8 cellular contexts compared by ENCODE assay signal in the genomic region with DNA sequence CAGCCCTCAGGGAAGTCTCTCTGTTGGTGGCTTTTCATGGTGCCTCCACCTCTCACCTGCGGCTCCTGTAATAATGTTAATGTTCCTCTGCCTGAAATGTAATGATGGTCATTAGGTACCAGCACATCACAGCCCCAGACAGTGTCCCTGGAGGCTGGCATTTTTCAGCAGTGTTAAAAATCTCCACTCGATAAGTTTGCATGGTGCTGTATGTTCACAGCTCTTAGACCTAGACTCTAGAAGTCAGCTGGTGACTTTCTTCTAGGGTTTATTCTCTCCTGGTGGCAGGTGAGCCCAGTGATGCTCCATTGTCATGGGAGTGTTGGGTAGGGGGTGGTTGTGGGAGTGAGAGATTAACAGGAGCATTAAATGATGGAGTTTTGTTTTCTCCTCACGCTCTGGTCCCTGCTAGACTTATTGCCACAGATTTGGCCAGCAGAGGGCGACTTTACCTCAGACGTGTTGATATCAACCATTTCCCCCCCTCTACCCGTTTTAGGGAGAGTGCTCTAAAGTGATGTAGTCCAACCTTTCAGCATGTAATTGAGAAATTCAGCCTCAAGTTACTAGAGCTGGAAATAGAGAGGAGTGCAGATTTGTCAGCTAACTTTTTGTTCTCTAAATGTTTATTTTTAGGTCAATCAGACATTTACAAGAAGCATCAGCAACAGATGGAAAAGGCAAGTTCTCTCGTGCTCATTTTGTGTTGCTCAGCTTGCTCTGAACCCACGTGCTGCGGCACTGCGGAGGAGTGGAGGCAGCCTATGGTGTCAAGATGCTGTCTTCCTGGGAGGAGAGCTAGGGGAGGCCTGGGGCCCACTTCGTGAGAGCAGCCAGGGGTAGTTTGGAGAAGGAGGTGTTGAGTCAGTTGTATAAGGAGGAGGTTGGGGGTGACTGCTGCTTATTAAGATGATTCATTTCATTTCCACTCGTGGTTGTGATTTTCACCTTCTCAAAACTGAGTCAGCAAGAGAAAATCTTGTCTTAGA. TPM values are rescaled to one million over a fixed set of nuclear protein-coding genes. Genes with fewer than 3 reads are reported as not detected.
DNase-seq lines count a peak whose midpoint lies in the region; ATAC-seq and TF ChIP-seq lines count a peak whose summit lies in the region.

No MANE protein-coding gene starts in this region.

- H3K36me3 ChIP-seq in A673 (ENCODE audit: insufficient read depth, low read length, poor library complexity, severe bottlenecking) = peaks cover 28% of the 10 kb centered on the region
- H3K36me3 ChIP-seq in kidney epithelial cell (ENCODE audit: control insufficient read depth, insufficient read depth, low read length) = no peaks in the 10 kb centered on the region

- intact Hi-C loops in A673 (cut with micrococcal nuclease; ENCODE audit: unreplicated experiment) = loop anchor here (2.0 to 5.0 kb wide), 2 partner anchors 225 to 236 kb away; no protein-coding TSS in a partner anchor

- POLR2A ChIA-PET in A673 (lab: Charles Lee; ENCODE audit: low non-redundant PET) = no interaction called here

- CTCF ChIA-PET in A673 (lab: Charles Lee) = no interaction called here

- DNase-seq in A673 (ENCODE audit: low spot score) = peak; percentile 87
- DNase-seq in GM19238 (ENCODE audit: insufficient read length, low spot score) = peak; percentile 50
- peak; percentile 84 for DNase-seq in NCI-H2196 (lab: John Stamatoyannopoulos, UW; ENCODE audit: unreplicated experiment)
- peak in 58 of 61 donors; percentile 25 to 93 (median 62) for DNase-seq in caudate nucleus (lab: John Stamatoyannopoulos, UW)
- no peak for DNase-seq in kidney epithelial cell (ENCODE audit: low read depth)
- DNase-seq in stimulated activated CD4-positive, alpha-beta T cell treated with anti-CD3 and anti-CD28 coated beads, Interleukin-1b, Interleukin-23, amount 100 ng/mL, for 4 hours (ENCODE audit: low read depth in 2 of 2) = peak; percentile 77 to 85

- TF ChIP-seq CTCF in A673 (conservative IDR thresholded peaks at IDR 0.05; ENCODE audit: low read depth, low read length) (peak; percentile 93), kidney epithelial cell (IDR thresholded peaks at IDR 0.05; ENCODE audit: insufficient read depth, low read length, poor library complexity, severe bottlenecking) (peak; percentile 74)

- H3K27ac ChIP-seq in A673 (ENCODE audit: low read depth, low read length, poor library complexity, severe bottlenecking) (no peak overlapping the region), caudate nucleus (ENCODE audit: low read depth, low read length) (no peak overlapping the region)

- no TSS peak for BruUV-seq in A673 (replicated peaks; lab: Mats Ljungman, UMichigan)

- H3K4me1 ChIP-seq in A673 (ENCODE audit: insufficient read depth, low read length, poor library complexity, severe bottlenecking) = no peaks in the 10 kb centered on the region

- no peak overlapping the region for H3K4me3 ChIP-seq in A673 (ENCODE audit: low read depth, low read length, poor library complexity, severe bottlenecking)
- no peak overlapping the region for H3K4me3 ChIP-seq in kidney epithelial cell (ENCODE audit: low read depth, low read length)

- ATAC-seq in activated CD4-positive, CD25-positive, alpha-beta regulatory T cell treated with anti-CD3 and anti-CD28 coated beads, Interleukin-2, amount 50 U/mL, for 24 hours = peak; percentile 93
- no peak for ATAC-seq in GM18909 (IDR thresholded peaks at IDR 0.05; ENCODE audit: poor library complexity, unreplicated experiment)

- no peaks in the 10 kb centered on the region for H3K27me3 ChIP-seq in A673 (replicated peaks; ENCODE audit: insufficient read depth, low read depth, low read length, poor library complexity)
- H3K27me3 ChIP-seq in kidney epithelial cell (ENCODE audit: control insufficient read depth, insufficient read depth, low read length) = no peaks in the 10 kb centered on the region

- no peaks in the 10 kb centered on the region for H3K9me3 ChIP-seq in A673 (ENCODE audit: low read depth, low read length, poor library complexity, severe bottlenecking)

RNA-seq across cellular contexts. Expression of a gene that starts 53.4 kb away (rescaled TPM):
- 47.1 and 50.9 TPM in 2 replicates for total RNA-seq in A673 (2021)
- total RNA-seq in kidney epithelial cell = 29.4 and 33.5 TPM in 2 replicates
